10 cellular contexts compared by ENCODE assay signal in genomic region chr21:36428789-36429671, GRCh38. TPM values are rescaled to one million over a fixed set of nuclear protein-coding genes. Genes with fewer than 3 reads are reported as not detected.
DNase-seq lines count a peak whose midpoint lies in the region; ATAC-seq, FAIRE-seq and TF ChIP-seq lines count a peak whose summit lies in the region.
"Had no signal": no experiment of that assay in that cellular context is flagged by ENCODE, and none has a peak within 500 bp of the region (broad histone marks: within the 10 kb centered on the region; RNA-seq: fewer than 3 reads in every experiment).

No MANE protein-coding gene starts in this region.

- no peak overlapping the region for H3K23ac ChIP-seq in mesenchymal stem cell (ENCODE audit: low read length in 2 of 2)

- H3K9me3 Mint-ChIP-seq in brain, result peaks cover 0 to 2% (median 0%) of the 10 kb centered on the region in 5 experiments

- H2BK120ac ChIP-seq in mesenchymal stem cell (ENCODE audit: low read depth, low read length), result peak overlapping the region; percentile 9

- CTCF ChIA-PET in A549 (lab: Yijun Ruan, JAX), result interaction anchor here (0.7 to 1.8 kb wide), 7 partner anchors 9 to 499 kb away, joined by 3 to 16 read pairs (median 3); no protein-coding TSS in a partner anchor

- peak overlapping the region; percentile 59 for H4K8ac ChIP-seq in mesenchymal stem cell (ENCODE audit: low read length)

- DNase-seq in A549 (ENCODE audit: low read depth in 1 of 2, low spot score in 1 of 2) (no peak), mesenchymal stem cell (peak; percentile 25), NCI-H187 (lab: John Stamatoyannopoulos, UW) (no peak), GM19239 (ENCODE audit: insufficient read length, low spot score) (no peak)
- no peak for DNase-seq in effector CD4-positive, alpha-beta T cell
- DNase-seq: DND-41 had no signal

- TF ChIP-seq RAD21 in A549 (conservative IDR thresholded peaks at IDR 0.05 in 1 of 2, IDR thresholded peaks at IDR 0.05 in 1 of 2), result no peak

- no peaks in the 10 kb centered on the region for H3K9me3 ChIP-seq in A549
- H3K9me3 ChIP-seq in HUES48 (ENCODE audit: control insufficient read depth, insufficient read depth, low read length), result no peaks in the 10 kb centered on the region
- no peaks in the 10 kb centered on the region for H3K9me3 ChIP-seq in mesenchymal stem cell (ENCODE audit: control insufficient read depth, low read length)
- H3K9me3 ChIP-seq: neutrophil had no signal

- H3K9ac ChIP-seq in HUES48 (ENCODE audit: low read depth, low read length), result no peak overlapping the region
- H3K9ac ChIP-seq in mesenchymal stem cell (ENCODE audit: low read length), result peak overlapping the region; percentile 91

- H2BK15ac ChIP-seq in mesenchymal stem cell (ENCODE audit: low read depth, poor library complexity, severe bottlenecking), result no peak overlapping the region

- 81% methylated on average over 14 of the region's 18 CpGs for WGBS in A549 (ENCODE audit: missing lambda C conversion rate)
- 83% methylated on average over 18 of the region's 18 CpGs for WGBS in mesenchymal stem cell

- H3K27me3 Mint-ChIP-seq in brain, result peaks cover 2% of the 10 kb centered on the region

- TF ChIP-seq POLR2A in A549 (IDR thresholded peaks at IDR 0.05; ENCODE audit: low read length), result no peak

- H3K36me3 ChIP-seq in HUES48 (ENCODE audit: control insufficient read depth, insufficient read depth, low read length) (no peaks in the 10 kb centered on the region), mesenchymal stem cell (ENCODE audit: control insufficient read depth in 1 of 2, insufficient read depth in 2 of 2, low read depth in 1 of 2, low read length in 2 of 2) (no peaks in the 10 kb centered on the region)
- H3K36me3 ChIP-seq: neutrophil had no signal

- POLR2A ChIA-PET in A549 (lab: Yijun Ruan, JAX), result interaction anchor here (0.6 to 3.8 kb wide), 11 partner anchors 9 to 537 kb away, joined by 3 to 64 read pairs (median 6); partner anchors contain the start of genes CLDN14 and MORC3

- peak in 1 of 2 experiments; percentile 10; a peak in 3 of 6 replicates for ATAC-seq in A549
- ATAC-seq in HG03159 (IDR thresholded peaks at IDR 0.05; ENCODE audit: unreplicated experiment), result no peak

- no peak for TF ChIP-seq EP300 in A549 (IDR thresholded peaks at IDR 0.05)

- no peak overlapping the region for H3K14ac ChIP-seq in mesenchymal stem cell (ENCODE audit: low read length in 2 of 2)

- H3K27ac ChIP-seq in A549 (peak overlapping the region; percentile 93 to 95), HUES48 (ENCODE audit: low read depth, low read length) (peak overlapping the region; percentile 80), mesenchymal stem cell (ENCODE audit: low read length, poor library complexity, severe bottlenecking) (peak overlapping the region; percentile 90)
- H3K27ac ChIP-seq: neutrophil had no signal

- H2AFZ ChIP-seq in mesenchymal stem cell (ENCODE audit: low read depth, low read length), result no peak overlapping the region

- H3K79me1 ChIP-seq in mesenchymal stem cell (replicated peaks; ENCODE audit: low read length, poor library complexity, severe bottlenecking), result peaks cover 6% of the 10 kb centered on the region

- peak overlapping the region; percentile 5 to 76 for H3K18ac ChIP-seq in mesenchymal stem cell (ENCODE audit: low read depth in 1 of 2, low read length in 2 of 2)

- peak overlapping the region in 3 of 5 experiments; percentile 27 to 95 (median 87) for H3K27ac Mint-ChIP-seq in brain

- H3K4me1 ChIP-seq in A549 (peaks cover 39% of the 10 kb centered on the region), HUES48 (ENCODE audit: control insufficient read depth, insufficient read depth, low read length) (0 out of 2 replicates have a peak, but pooled peaks cover 4% of the 10 kb centered on the region), mesenchymal stem cell (ENCODE audit: control insufficient read depth, insufficient read depth, low read depth, low read length) (peaks cover 34% of the 10 kb centered on the region)

- peak overlapping the region; percentile 19 for H2BK5ac ChIP-seq in mesenchymal stem cell (ENCODE audit: low read depth, low read length, poor library complexity, severe bottlenecking)

- H2BK12ac ChIP-seq in mesenchymal stem cell (ENCODE audit: low read length in 2 of 2), result peak overlapping the region; percentile 29 to 33

- peak overlapping the region; percentile 95 for H3K4me2 ChIP-seq in A549
- peak overlapping the region; percentile 1 for H3K4me2 ChIP-seq in mesenchymal stem cell (ENCODE audit: low read length, poor library complexity, severe bottlenecking)

- no peaks in the 10 kb centered on the region for H3K27me3 ChIP-seq in HUES48 (ENCODE audit: control insufficient read depth, insufficient read depth, low read length)
- H3K27me3 ChIP-seq in mesenchymal stem cell (ENCODE audit: control insufficient read depth in 1 of 2, insufficient read depth in 1 of 2, low read length in 2 of 2), result no peaks in the 10 kb centered on the region

- H2AK5ac ChIP-seq in mesenchymal stem cell (ENCODE audit: low read length, severe bottlenecking), result peak overlapping the region; percentile 90

- TF ChIP-seq CTCF in A549 (IDR thresholded peaks at IDR 0.05) (no peak), brain (conservative IDR thresholded peaks at IDR 0.05) (no peak)

- peaks cover 23% of the 10 kb centered on the region for H3K4me1 Mint-ChIP-seq in brain

- H3K4me3 Mint-ChIP-seq in brain, result peak overlapping the region in 1 of 5 experiments; percentile 50

- H3K4ac ChIP-seq in mesenchymal stem cell (ENCODE audit: low read depth in 1 of 2, low read length in 2 of 2), result peak overlapping the region; percentile 14 to 41

- H3K4me3 ChIP-seq in A549 (peak overlapping the region; percentile 50), HUES48 (ENCODE audit: low read depth, low read length) (no peak overlapping the region), mesenchymal stem cell (ENCODE audit: insufficient read depth in 1 of 2, low read depth in 1 of 2, low read length in 2 of 2) (peak overlapping the region in 1 of 2 experiments; percentile 68)

- no peaks in the 10 kb centered on the region for H3K36me3 Mint-ChIP-seq in brain

- peak overlapping the region; percentile 84 for H4K91ac ChIP-seq in mesenchymal stem cell (ENCODE audit: low read length)

- no peak for FAIRE-seq in A549 (lab: Jason Lieb, UNC)
- FAIRE-seq in GM19239 (lab: Jason Lieb, UNC), result no peak

TF ChIP-seq in A549, 52 proteins besides CTCF, POLR2A, EP300 and RAD21 (continues in another document):
- TF ChIP-seq, protein P1, sequence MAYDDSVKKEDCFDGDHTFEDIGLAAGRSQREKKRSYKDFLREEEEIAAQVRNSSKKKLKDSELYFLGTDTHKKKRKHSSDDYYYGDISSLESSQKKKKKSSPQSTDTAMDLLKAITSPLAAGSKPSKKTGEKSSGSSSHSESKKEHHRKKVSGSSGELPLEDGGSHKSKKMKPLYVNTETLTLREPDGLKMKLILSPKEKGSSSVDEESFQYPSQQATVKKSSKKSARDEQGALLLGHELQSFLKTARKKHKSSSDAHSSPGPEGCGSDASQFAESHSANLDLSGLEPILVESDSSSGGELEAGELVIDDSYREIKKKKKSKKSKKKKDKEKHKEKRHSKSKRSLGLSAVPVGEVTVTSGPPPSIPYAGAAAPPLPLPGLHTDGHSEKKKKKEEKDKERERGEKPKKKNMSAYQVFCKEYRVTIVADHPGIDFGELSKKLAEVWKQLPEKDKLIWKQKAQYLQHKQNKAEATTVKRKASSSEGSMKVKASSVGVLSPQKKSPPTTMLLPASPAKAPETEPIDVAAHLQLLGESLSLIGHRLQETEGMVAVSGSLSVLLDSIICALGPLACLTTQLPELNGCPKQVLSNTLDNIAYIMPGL (CRISPR knock-in tag; IDR thresholded peaks at IDR 0.05; ENCODE audit: borderline replicate concordance), result no peak
- TF ChIP-seq CHD4 (IDR thresholded peaks at IDR 0.05; ENCODE audit: borderline replicate concordance) (no peak), HDAC2 (IDR thresholded peaks at IDR 0.05) (no peak), HOXB5 (CRISPR knock-in tag; IDR thresholded peaks at IDR 0.05) (no peak), E2F6 (IDR thresholded peaks at IDR 0.05; ENCODE audit: borderline replicate concordance, low read depth) (no peak), USF2 (IDR thresholded peaks at IDR 0.05) (no peak)

RNA-seq across cellular contexts. Expression of gene CHAF1B, which starts 43.8 kb away (rescaled TPM):
- polyA plus RNA-seq in A549 (2011; rRNA removed), result 12.6 and 16.9 TPM in 2 replicates
- 11.7 and 13.4 TPM in 2 replicates for polyA plus RNA-seq in A549 (2012; cell fraction: cytosol; rRNA removed)
- polyA plus RNA-seq in A549 (2012; cell fraction: nucleus; rRNA removed), result 8.3 and 12.9 TPM in 2 replicates
- polyA plus RNA-seq in A549 (2017; fragmentation: RNase III; extraction: RNeasy Plus Mini Kit Qiagen cat#74134 plus additional on column Dnase treatment), result 12.9 to 13.3 TPM (median 13.3 TPM) in 3 replicates
- 8.6 TPM in 2 replicates for polyA minus RNA-seq in A549 (2011; rRNA and poly(A)+ RNA removed)
- polyA plus RNA-seq in brain (ENCODE audit: insufficient read depth, low read depth, low replicate concordance), result 15.1 TPM
- 2.4 TPM for polyA plus RNA-seq in mesenchymal stem cell (2013, experiment 1 of 2)
- 2.4 TPM for polyA plus RNA-seq in mesenchymal stem cell (2013, experiment 2 of 2)

RNA-seq across cellular contexts. Expression of gene CLDN14, which starts 50.9 kb away (rescaled TPM):
- polyA plus RNA-seq in A549 (2011; rRNA removed) (not detected in 2 replicates), A549 (2017; fragmentation: RNase III; extraction: RNeasy Plus Mini Kit Qiagen cat#74134 plus additional on column Dnase treatment) (0.05 TPM in 1 of 3 replicates, not detected in the others), brain (ENCODE audit: insufficient read depth, low read depth, low replicate concordance) (not detected)
- polyA plus RNA-seq in A549 (2012; cell fraction: cytosol; rRNA removed), result 0.04 and 0.13 TPM in 2 replicates
- 0.17 and 0.29 TPM in 2 replicates for polyA plus RNA-seq in A549 (2012; cell fraction: nucleus; rRNA removed)
- polyA minus RNA-seq in A549 (2011; rRNA and poly(A)+ RNA removed), result 0.19 TPM in 1 of 2 replicates, not detected in the other
- polyA plus RNA-seq in mesenchymal stem cell (2013, experiment 1 of 2), result not detected
- polyA plus RNA-seq in mesenchymal stem cell (2013, experiment 2 of 2), result not detected
